8 cellular contexts compared by ENCODE assay signal in genomic region chr17:15171433-15172047, GRCh38.
A peak's percentile ranks its signal among the peaks of the same experiment; 100 is the strongest.
DNase-seq lines count a peak whose midpoint lies in the region; ATAC-seq and TF ChIP-seq lines count a peak whose summit lies in the region.

No MANE protein-coding gene starts in this region.

- H3K9me3 Mint-ChIP-seq in Caco-2 (ENCODE audit: unreplicated experiment) = no peaks in the 10 kb centered on the region

- H3K36me3 Mint-ChIP-seq in Caco-2 (ENCODE audit: insufficient read depth, unreplicated experiment) = no peaks in the 10 kb centered on the region

- H3K4me1 ChIP-seq in Caco-2 = no peaks in the 10 kb centered on the region
- no peaks in the 10 kb centered on the region for H3K4me1 ChIP-seq in right atrium auricular region

- peak; percentile 47 to 63 for TF ChIP-seq CTCF in Caco-2 (IDR thresholded peaks at IDR 0.05; ENCODE audit: insufficient read depth in 1 of 2, low read depth in 1 of 2, low read length in 1 of 2, severe bottlenecking in 1 of 2, unreplicated experiment in 1 of 2)
- no peak for TF ChIP-seq CTCF in GM20000 (IDR thresholded peaks at IDR 0.05; ENCODE audit: extremely low read depth, missing control alignments)
- TF ChIP-seq CTCF in right atrium auricular region (IDR thresholded peaks at IDR 0.05) = peak; percentile 80 to 87

- H3K9me3 ChIP-seq in Caco-2 (no peaks in the 10 kb centered on the region), right atrium auricular region (no peaks in the 10 kb centered on the region)

- intact Hi-C loops in Caco-2 (cut with micrococcal nuclease; ENCODE audit: unreplicated experiment) = no loop called here

- H3K36me3 ChIP-seq in Caco-2 (ENCODE audit: control insufficient read depth, insufficient read depth, low read length) (no peaks in the 10 kb centered on the region), right atrium auricular region (no peaks in the 10 kb centered on the region)

- no peaks in the 10 kb centered on the region for H3K4me1 Mint-ChIP-seq in Caco-2 (ENCODE audit: low read depth, unreplicated experiment)

- CTCF ChIA-PET in Caco-2 (lab: Charles Lee) = interaction anchor here (0.9 kb wide), 1 partner anchor 15 kb away, joined by 3 read pairs; no protein-coding TSS in a partner anchor

- no peaks in the 10 kb centered on the region for H3K27me3 ChIP-seq in Caco-2 (replicated peaks; ENCODE audit: control insufficient read depth, insufficient read depth, low read length)
- H3K27me3 ChIP-seq in right atrium auricular region = no peaks in the 10 kb centered on the region

- no peak overlapping the region for H3K27ac Mint-ChIP-seq in Caco-2 (ENCODE audit: unreplicated experiment)

- H3K4me3 ChIP-seq in Caco-2 (ENCODE audit: low read depth, low read length) (no peak overlapping the region), right atrium auricular region (no peak overlapping the region)

- DNase-seq in Caco-2 = peak; percentile 47 to 50
- DNase-seq in GM20000 (ENCODE audit: low spot score) = peak; percentile 8
- DNase-seq in NCI-H460 (ENCODE audit: extremely low read depth, low read depth) = peak; percentile 62
- peak; percentile 62 for DNase-seq in amniotic epithelial cell (ENCODE audit: low read depth)
- DNase-seq in right atrium auricular region (ENCODE audit: low spot score) = peak; percentile 74
- peak; percentile 16 for DNase-seq in renal cortical epithelial cell (ENCODE audit: low read depth)

- peaks cover 2% of the 10 kb centered on the region for H3K27me3 Mint-ChIP-seq in Caco-2 (ENCODE audit: insufficient read depth, unreplicated experiment)

- no peak overlapping the region for H3K4me3 Mint-ChIP-seq in Caco-2 (ENCODE audit: unreplicated experiment)

- no peak overlapping the region for H3K27ac ChIP-seq in right atrium auricular region

- no peak for ATAC-seq in HG02678 (IDR thresholded peaks at IDR 0.05; ENCODE audit: unreplicated experiment)
- ATAC-seq in HG02938 (IDR thresholded peaks at IDR 0.05; ENCODE audit: unreplicated experiment) = no peak

- no TSS peak for BruUV-seq in Caco-2 (replicated peaks; lab: Mats Ljungman, UMichigan)

- POLR2A ChIA-PET in Caco-2 (lab: Charles Lee) = no interaction called here

Comparison
In these comparisons a context has a peak if more than half of its experiments do, and no peak if none do; other contexts are left out.
1. DNase-seq: peak in every context shown above with its lines; median percentile 74 in right atrium auricular region; 62 in NCI-H460; 62 in amniotic epithelial cell; 48 in Caco-2; 16 in renal cortical epithelial cell; 8 in GM20000.